8 cellular contexts compared by ENCODE assay signal in genomic region chr13:73060251-73061160, GRCh38. TPM values are rescaled to one million over a fixed set of nuclear protein-coding genes. Genes with fewer than 3 reads are reported as not detected.
DNase-seq lines count a peak whose midpoint lies in the region; ATAC-seq and TF ChIP-seq lines count a peak whose summit lies in the region.

No MANE protein-coding gene starts in this region.

- 12 to 15% methylated on average over 12 to 20 of the region's 26 CpGs for WGBS in mesodermal cell (ENCODE audit: insufficient coverage in 2 of 2), 2 experiments

- no peaks in the 10 kb centered on the region for H3K9me3 ChIP-seq in NT2/D1 (ENCODE audit: insufficient read depth, low read length)
- no peaks in the 10 kb centered on the region for H3K9me3 ChIP-seq in mesodermal cell (ENCODE audit: control insufficient read depth, low read length)
- H3K9me3 ChIP-seq in uterus: no peaks in the 10 kb centered on the region

- H3K36me3 ChIP-seq in NT2/D1 (ENCODE audit: insufficient read depth, insufficient read length, low read length) (peaks cover 23% of the 10 kb centered on the region), mesodermal cell (ENCODE audit: control insufficient read depth, insufficient read depth, low read length) (peaks cover 31% of the 10 kb centered on the region), uterus (no peaks in the 10 kb centered on the region)

- no peak for ATAC-seq in GM21825 (IDR thresholded peaks at IDR 0.05; ENCODE audit: unreplicated experiment)

- TF ChIP-seq POLR2A in uterus (IDR thresholded peaks at IDR 0.05): no peak

- H3K4me3 ChIP-seq in NT2/D1 (ENCODE audit: insufficient read length, low read depth): peak overlapping the region; percentile 49
- peak overlapping the region; percentile 95 for H3K4me3 ChIP-seq in coronary artery
- H3K4me3 ChIP-seq in mesodermal cell (ENCODE audit: extremely low read depth, insufficient read depth, low read length, poor library complexity, severe bottlenecking): peak overlapping the region; percentile 70
- peak overlapping the region; percentile 51 to 89 for H3K4me3 ChIP-seq in uterus

- peak; percentile 11 for DNase-seq in activated CD4-positive, alpha-beta T cell treated with anti-CD3 and anti-CD28 coated beads for 48 hours
- DNase-seq in activated CD4-positive, alpha-beta T cell treated with anti-CD3 and anti-CD28 coated beads, Interleukin-2, amount 50 U/mL, for 4 hours: no peak
- DNase-seq in NT2/D1 (ENCODE audit: low read depth, low spot score): no peak
- DNase-seq in coronary artery (ENCODE audit: low spot score): no peak
- DNase-seq in uterus: peak; percentile 19 to 22
- no peak for DNase-seq in NCI-H2171 (lab: John Stamatoyannopoulos, UW)

- H3K4me1 ChIP-seq in NT2/D1 (ENCODE audit: insufficient read depth, insufficient read length) (no peaks in the 10 kb centered on the region), mesodermal cell (ENCODE audit: control insufficient read depth, insufficient read depth, low read length, poor library complexity, severe bottlenecking) (peaks cover 21% of the 10 kb centered on the region), uterus (no peaks in the 10 kb centered on the region)

- H3K27me3 ChIP-seq in NT2/D1 (ENCODE audit: insufficient read depth, insufficient read length): peaks cover 39% of the 10 kb centered on the region
- peaks cover 0 to 13% of the 10 kb centered on the region in 2 donors for H3K27me3 ChIP-seq in uterus

- peak overlapping the region; percentile 47 for H3K9ac ChIP-seq in NT2/D1 (ENCODE audit: insufficient read length, low read depth)

- intact Hi-C loops in uterus (cut with DNase I; ENCODE audit: low total_unique reads): no loop called here

- TF ChIP-seq CTCF in coronary artery (IDR thresholded peaks at IDR 0.05): no peak
- no peak for TF ChIP-seq CTCF in uterus (IDR thresholded peaks at IDR 0.05)

- H3K27ac ChIP-seq in coronary artery (peak overlapping the region; percentile 57 to 76), mesodermal cell (ENCODE audit: low read depth, low read length, severe bottlenecking) (peak overlapping the region; percentile 64), uterus (peak overlapping the region; percentile 56 to 79)

RNA-seq across cellular contexts. Expression of gene KLF5, which starts 1.7 kb away (rescaled TPM):
- polyA plus RNA-seq in mesodermal cell (2013, experiment 1 of 2): 7.0 TPM
- polyA plus RNA-seq in mesodermal cell (2013, experiment 2 of 2): 8.5 TPM
- 10 to 100 TPM in 1 of 4 donors, 1 to 10 TPM in 2, under 1 TPM in 1; 0.77 to 10.7 (median 5.7) TPM for total RNA-seq in uterus

Comparison
In these comparisons a context has a peak if more than half of its experiments do, and no peak if none do; other contexts are left out.
1. DNase-seq: peak in activated CD4-positive, alpha-beta T cell treated with anti-CD3 and anti-CD28 coated beads for 48 hours (single experiment) and uterus (2 of 2); none in activated CD4-positive, alpha-beta T cell treated with anti-CD3 and anti-CD28 coated beads, Interleukin-2, amount 50 U/mL, for 4 hours (0 of 2), NT2/D1 (single experiment), coronary artery (single experiment) and NCI-H2171 (single experiment).
2. Peak in every context shown above with its lines, with median percentiles within 50 percentile points of each other: H3K4me3 ChIP-seq and H3K27ac ChIP-seq.